15 cellular contexts compared by ENCODE assay signal in genomic region chr2:178865537-178865936, GRCh38. TPM values are rescaled to one million over a fixed set of nuclear protein-coding genes. Genes with fewer than 3 reads are reported as not detected.
DNase-seq lines count a peak whose midpoint lies in the region; ATAC-seq, FAIRE-seq and TF ChIP-seq lines count a peak whose summit lies in the region.
"Had no signal": no experiment of that assay in that cellular context is flagged by ENCODE, and none has a peak within 500 bp of the region (broad histone marks: within the 10 kb centered on the region; RNA-seq: fewer than 3 reads in every experiment).

No MANE protein-coding gene starts in this region.

- POLR2A ChIA-PET in GM12878 (lab: Charles Lee): no interaction called here

- H3K9me3 ChIP-seq in MG63: no peaks in the 10 kb centered on the region
- H3K9me3 ChIP-seq in GM12878 (replicated peaks; ENCODE audit: control insufficient read depth, insufficient read depth, low read length): no peaks in the 10 kb centered on the region
- H3K9me3 ChIP-seq in Peyer's patch: no peaks in the 10 kb centered on the region
- H3K9me3 ChIP-seq: HAP-1 had no signal

- SMC1A ChIA-PET in GM12878 (lab: Charles Lee; ENCODE audit: uncharacterized antibody, unreplicated experiment): interaction anchor here (0.6 to 1.3 kb wide), 4 partner anchors 20 to 264 kb away, joined by 3 to 4 read pairs (median 4); no protein-coding TSS in a partner anchor

- peaks cover 54% of the 10 kb centered on the region for H3K4me1 Mint-ChIP-seq in nephron

- TF ChIP-seq CTCF in GM12878 (IDR thresholded peaks at IDR 0.05 in 2 of 3, conservative IDR thresholded peaks at IDR 0.05 in 1 of 3; ENCODE audit: control insufficient read depth in 2 of 3, extremely low read depth in 1 of 3, insufficient read depth in 1 of 3, low read depth in 3 of 3, low read length in 3 of 3) (no peak), nephron (IDR thresholded peaks at IDR 0.05; ENCODE audit: unreplicated experiment in 3 of 3) (no peak), Peyer's patch (IDR thresholded peaks at IDR 0.05) (no peak)

- CTCF ChIA-PET in GM12878 (lab: Yijun Ruan, JAX): interaction anchor here (1.1 kb wide), 3 partner anchors 12 to 25 kb away, joined by 3 read pairs; no protein-coding TSS in a partner anchor

- H3K36me3 Mint-ChIP-seq in nephron (ENCODE audit: low read depth): no peaks in the 10 kb centered on the region
- H3K36me3 Mint-ChIP-seq: natural killer cell treated with Interleukin-12 subunit alpha and Interleukin-12 subunit beta and Interleukin-15 and Interleukin-18, amount 100 ng/mL, for 72 hours had no signal

- TF ChIP-seq EP300 in GM12878 (IDR thresholded peaks at IDR 0.05; ENCODE audit: borderline replicate concordance in 1 of 2, control insufficient read depth in 1 of 2, low read depth in 2 of 2, low read length in 2 of 2): no peak

- in situ Hi-C loops in GM12878 (cut with MboI): no loop called here

- peak overlapping the region in 1 of 3 experiments; percentile 34 for H3K4me3 Mint-ChIP-seq in nephron
- H3K4me3 Mint-ChIP-seq: natural killer cell treated with Interleukin-12 subunit alpha and Interleukin-12 subunit beta and Interleukin-15 and Interleukin-18, amount 100 ng/mL, for 72 hours had no signal

- H3K27ac ChIP-seq in GM12878 (ENCODE audit: control insufficient read depth, insufficient read depth) (no peak overlapping the region), Peyer's patch (no peak overlapping the region)

- DNase-seq in D341Med (ENCODE audit: low spot score): peak; percentile 22
- peak; percentile 3 for DNase-seq in MG63
- no peak for DNase-seq in GM12878 (ENCODE audit: low read depth, low spot score)
- no peak for DNase-seq in Peyer's patch
- DNase-seq in activated CD4-positive, alpha-beta T cell treated with anti-CD3 and anti-CD28 coated beads, Interleukin-2, amount 50 U/mL, for 1 hour: no peak
- DNase-seq: activated CD4-positive, alpha-beta T cell treated with anti-CD3 and anti-CD28 coated beads for 48 hours; activated naive CD4-positive, alpha-beta T cell treated with anti-CD3 and anti-CD28 coated beads, Interleukin-2, amount 50 U/mL, for 16 hours; Calu3; NCI-H2029; stimulated activated CD4-positive, alpha-beta T cell treated with anti-CD3 and anti-CD28 coated beads, Interleukin-1b, Interleukin-23, amount 100 ng/mL, for 48 hours had no signal

- TF ChIP-seq POLR2A in GM12878 (IDR thresholded peaks at IDR 0.05; ENCODE audit: low read depth, low read length): no peak
- no peak for TF ChIP-seq POLR2A in Peyer's patch (IDR thresholded peaks at IDR 0.05)

- WGBS in GM12878 (ENCODE audit: insufficient coverage, insufficient replicate concordance, low lambda C conversion rate, missing lambda C conversion rate): 62% methylated on average over 5 of the region's 5 CpGs

- no peak for ATAC-seq in GM12878
- no peak for ATAC-seq in HG02938 (IDR thresholded peaks at IDR 0.05; ENCODE audit: unreplicated experiment)
- ATAC-seq: esophagus mucosa; natural killer cell treated with Interleukin-12 subunit alpha and Interleukin-12 subunit beta and Interleukin-15 and Interleukin-18, amount 100 ng/mL, for 72 hours had no signal

- no peaks in the 10 kb centered on the region for H3K4me1 ChIP-seq in GM12878 (ENCODE audit: control insufficient read depth, insufficient read depth, low read length)
- no peaks in the 10 kb centered on the region for H3K4me1 ChIP-seq in Peyer's patch
- H3K4me1 ChIP-seq: HAP-1 had no signal

- BruUV-seq in GM12878 (replicated peaks; lab: Mats Ljungman, UMichigan): no TSS peak

- intact Hi-C loops in GM12878 (cut with micrococcal nuclease; ENCODE audit: unreplicated experiment): no loop called here

- no peak for FAIRE-seq in GM12878 (lab: Jason Lieb, UNC)

- no peaks in the 10 kb centered on the region for H3K36me3 ChIP-seq in MG63
- H3K36me3 ChIP-seq in GM12878 (ENCODE audit: control insufficient read depth in 2 of 2, insufficient read depth in 2 of 2, low read length in 1 of 2): peaks cover 0 to 4% of the 10 kb centered on the region in 2 experiments; a peak in 1 of 4 replicates
- no peaks in the 10 kb centered on the region for H3K36me3 ChIP-seq in Peyer's patch
- H3K36me3 ChIP-seq: HAP-1 had no signal

- H2AFZ ChIP-seq in GM12878 (ENCODE audit: control insufficient read depth, low read depth, low read length): no peak overlapping the region

- no peak overlapping the region for H3K4me2 ChIP-seq in GM12878 (ENCODE audit: control insufficient read depth, insufficient read depth)

- RAD21 ChIA-PET in GM12878 (lab: Charles Lee; ENCODE audit: unreplicated experiment): no interaction called here

- TF ChIP-seq RAD21 in GM12878 (IDR thresholded peaks at IDR 0.05; ENCODE audit: insufficient read depth, low read depth, low read length): no peak

- H3K79me2 ChIP-seq in GM12878 (ENCODE audit: control insufficient read depth, insufficient read depth, low read length): no peaks in the 10 kb centered on the region

- H3K9me3 Mint-ChIP-seq in nephron: no peaks in the 10 kb centered on the region
- H3K9me3 Mint-ChIP-seq: natural killer cell treated with Interleukin-12 subunit alpha and Interleukin-12 subunit beta and Interleukin-15 and Interleukin-18, amount 100 ng/mL, for 72 hours had no signal

- H3K27me3 ChIP-seq in MG63 (no peaks in the 10 kb centered on the region), GM12878 (replicated peaks in 1 of 2; ENCODE audit: control insufficient read depth in 2 of 2, insufficient read depth in 2 of 2, low read length in 1 of 2) (no peaks in the 10 kb centered on the region), Peyer's patch (no peaks in the 10 kb centered on the region)

- H3K27ac Mint-ChIP-seq in nephron: peak overlapping the region; percentile 1 to 40 (median 21)
- H3K27ac Mint-ChIP-seq: natural killer cell treated with Interleukin-12 subunit alpha and Interleukin-12 subunit beta and Interleukin-15 and Interleukin-18, amount 100 ng/mL, for 72 hours had no signal

- no peak overlapping the region for H3K9ac ChIP-seq in GM12878 (ENCODE audit: control insufficient read depth, insufficient read depth, low read length)

- no peaks in the 10 kb centered on the region for H4K20me1 ChIP-seq in GM12878 (ENCODE audit: control insufficient read depth, insufficient read depth)

- H3K4me3 ChIP-seq in MG63 (no peak overlapping the region), GM12878 (no peak overlapping the region), Peyer's patch (no peak overlapping the region)
- H3K4me3 ChIP-seq: HAP-1 had no signal

- H3K27me3 Mint-ChIP-seq in nephron (ENCODE audit: low read depth): peaks cover 4% of the 10 kb centered on the region
- H3K27me3 Mint-ChIP-seq: natural killer cell treated with Interleukin-12 subunit alpha and Interleukin-12 subunit beta and Interleukin-15 and Interleukin-18, amount 100 ng/mL, for 72 hours had no signal

TF ChIP-seq in GM12878, 131 proteins besides CTCF, POLR2A, EP300 and RAD21:
- TF ChIP-seq SIX5 (IDR thresholded peaks at IDR 0.05; ENCODE audit: low read depth, low read length, severe bottlenecking) (no peak), SMAD1 (IDR thresholded peaks at IDR 0.05; ENCODE audit: low read depth, partially characterized antibody) (peak; percentile 84), TBL1XR1 (IDR thresholded peaks at IDR 0.05; ENCODE audit: low read depth, low read length) (no peak), NKRF (conservative IDR thresholded peaks at IDR 0.05) (no peak)

RNA-seq across cellular contexts. Expression of gene TTN, which starts 58.3 kb away (rescaled TPM):
- total RNA-seq in MG63 (2014; rRNA removed; shearing (Covaris generic); ENCODE audit: low replicate concordance): under 0.01 TPM in 1 of 2 replicates, not detected in the other
- 146 and 150 TPM in 2 replicates for total RNA-seq in GM12878 (2013; cell fraction: nucleolus; rRNA removed)
- total RNA-seq in GM12878 (2014; rRNA removed) (5.0 and 6.6 TPM in 2 replicates), GM12878 (2014; rRNA removed; fragmentation: Illumina TruSeq; extraction: Trizol) (8.2 and 9.5 TPM in 2 replicates), GM12878 (2021) (7.5 and 9.0 TPM in 2 replicates), Peyer's patch (100 to 1,000 TPM in 1 of 4 donors, 10 to 100 TPM in 2, 1 to 10 TPM in 1; 7.6 to 104 (median 10.6) TPM)
- polyA plus RNA-seq in GM12878 (2011; ENCODE audit: low read depth): 1.2 TPM
- polyA plus RNA-seq in GM12878 (2011; rRNA removed) (1.8 and 2.2 TPM in 2 replicates), GM12878 (2014; fragmentation: Illumina TruSeq; extraction: Trizol) (1.6 and 4.9 TPM in 2 replicates), GM12878 (2014; fragmentation: Nextera tagmentation; extraction: Ambion mirVana) (1 to 10 TPM in 1 of 2 experiments, under 1 TPM in 1; 0.15 to 1.4 TPM), GM12878 (2014; rRNA removed) (1.3 and 2.9 TPM in 2 replicates), GM12878 (2016; fragmentation: Nextera tagmentation; extraction: Ambion mirVana) (1 to 10 TPM; 1.7 to 3.8 TPM)
- polyA plus RNA-seq in GM12878 (2011; cell fraction: cytosol; rRNA removed): 0.76 and 0.82 TPM in 2 replicates
- 14.9 and 15.2 TPM in 2 replicates for polyA plus RNA-seq in GM12878 (2011; cell fraction: nucleus; rRNA removed)
- 0.73 and 1.2 TPM in 2 replicates for polyA plus RNA-seq in GM12878 (2012)
- polyA minus RNA-seq in GM12878 (2011; rRNA and poly(A)+ RNA removed): 76.5 and 87.9 TPM in 2 replicates
- polyA minus RNA-seq in GM12878 (2011; cell fraction: cytosol; rRNA and poly(A)+ RNA removed): 6.0 and 6.7 TPM in 2 replicates
- 89.9 and 106 TPM in 2 replicates for polyA minus RNA-seq in GM12878 (2011; cell fraction: nucleus; rRNA and poly(A)+ RNA removed)

Comparison
In these comparisons a context has a peak if more than half of its experiments do, and no peak if none do; other contexts are left out.
1. DNase-seq: peak in D341Med (single experiment) and MG63 (single experiment); none in GM12878 (single experiment), Peyer's patch (0 of 3) and activated CD4-positive, alpha-beta T cell treated with anti-CD3 and anti-CD28 coated beads, Interleukin-2, amount 50 U/mL, for 1 hour (single experiment).